ENCODE assay signal across 12 cellular contexts in the genomic region with DNA sequence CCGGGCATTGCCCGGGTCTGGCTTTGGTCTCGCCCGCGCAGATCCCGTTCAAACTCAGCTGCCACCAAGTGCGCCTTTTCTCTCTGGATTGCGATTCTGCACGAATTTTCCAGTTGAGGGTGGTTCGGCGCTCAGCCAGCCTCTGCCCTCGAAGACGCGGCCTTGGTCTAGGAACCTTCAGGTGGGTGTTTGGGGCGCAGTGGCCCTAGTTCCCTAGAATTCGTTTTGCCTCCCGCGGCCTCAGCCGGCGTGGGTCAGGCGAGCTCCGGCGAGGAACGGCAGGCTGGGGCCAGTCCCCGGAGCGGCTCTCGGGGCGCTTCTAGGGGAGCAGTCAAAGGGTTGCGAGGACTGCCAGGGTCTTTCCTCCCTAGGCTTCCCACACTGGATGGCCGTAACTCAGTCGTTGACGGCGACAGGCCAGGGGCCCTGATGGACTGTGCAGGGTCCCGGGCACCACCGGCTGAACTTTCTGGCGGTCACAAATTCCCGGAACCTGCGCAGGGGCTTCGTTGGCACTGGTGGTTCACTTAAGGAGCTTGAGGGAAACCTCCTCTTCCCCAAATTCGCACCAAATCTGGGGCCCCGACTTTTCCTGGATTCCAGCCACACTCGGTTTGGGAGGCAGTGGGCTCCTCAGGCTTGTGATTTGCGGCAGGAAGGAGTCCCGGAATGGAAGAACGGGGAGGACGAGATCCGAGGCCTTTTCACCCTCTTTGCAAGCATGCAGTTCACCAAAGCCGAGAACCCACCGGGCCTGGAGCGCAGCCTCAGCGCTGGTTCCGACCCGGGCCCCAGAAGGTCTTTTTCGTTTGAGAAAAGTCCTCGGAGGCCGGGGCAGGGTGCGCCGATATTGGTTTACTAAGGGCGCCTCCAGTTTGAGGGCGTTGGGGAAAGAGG. TPM values are rescaled to one million over a fixed set of nuclear protein-coding genes. Genes with fewer than 3 reads are reported as not detected.
DNase-seq lines count a peak whose midpoint lies in the region; ATAC-seq, FAIRE-seq and TF ChIP-seq lines count a peak whose summit lies in the region.
"Had no signal": no experiment of that assay in that cellular context is flagged by ENCODE, and none has a peak within 500 bp of the region (broad histone marks: within the 10 kb centered on the region; RNA-seq: fewer than 3 reads in every experiment).

No MANE protein-coding gene starts in this region.

- peaks cover 2% of the 10 kb centered on the region; the same call in 1 of the 2 replicates for H4K20me1 ChIP-seq in HepG2 (ENCODE audit: insufficient read depth, low read length)

- TF ChIP-seq CTCF in HepG2 (CRISPR knock-in tag; IDR thresholded peaks at IDR 0.05), result no peak
- no peak for TF ChIP-seq CTCF in right lobe of liver (IDR thresholded peaks at IDR 0.05)
- no peak for TF ChIP-seq CTCF in coronary artery (IDR thresholded peaks at IDR 0.05)

- H4K8ac ChIP-seq in mesendoderm (ENCODE audit: low read depth, low read length), result no peak overlapping the region

- no peak for TF ChIP-seq RAD21 in HepG2 (CRISPR knock-in tag; IDR thresholded peaks at IDR 0.05)

- H3K27me3 ChIP-seq in HepG2 (ENCODE audit: control insufficient read depth in 1 of 2, insufficient read depth in 2 of 2, low read length in 2 of 2) (peaks cover 17 to 93% of the 10 kb centered on the region in 2 experiments), right lobe of liver (peaks cover 4 to 44% of the 10 kb centered on the region in 2 donors), mesendoderm (ENCODE audit: insufficient read depth, low read length, poor library complexity) (peaks cover 84% of the 10 kb centered on the region), aorta (ENCODE audit: control insufficient read depth in 1 of 2, insufficient read depth in 2 of 2, low read length in 1 of 2) (no peaks in the 10 kb centered on the region)

- no peak for FAIRE-seq in HepG2 (lab: Jason Lieb, UNC)
- FAIRE-seq: G401.6 had no signal

- WGBS in HepG2 (ENCODE audit: low lambda C conversion rate), result 41% methylated on average over 39 of the region's 60 CpGs
- WGBS in right lobe of liver (ENCODE audit: insufficient coverage, low coverage, low lambda C conversion rate, missing lambda C conversion rate), result 8% methylated on average over 40 of the region's 60 CpGs
- WGBS in mesendoderm (ENCODE audit: extremely low coverage, insufficient coverage, low lambda C conversion rate), result no CpG with 5 or more reads among the region's 60 CpGs
- 9 to 11% methylated on average over 59 to 60 of the region's 60 CpGs for WGBS in aorta, 2 donors

- no peaks in the 10 kb centered on the region for H3K4me1 ChIP-seq in HepG2 (ENCODE audit: insufficient read depth, low read length)
- peaks cover 0 to 3% (median 0%) of the 10 kb centered on the region in 4 donors for H3K4me1 ChIP-seq in right lobe of liver
- peaks cover 7% of the 10 kb centered on the region for H3K4me1 ChIP-seq in mesendoderm (ENCODE audit: control insufficient read depth, low read depth, low read length)
- H3K4me1 ChIP-seq in aorta (ENCODE audit: control insufficient read depth in 1 of 2, insufficient read depth in 2 of 2, low read length in 2 of 2), result no peaks in the 10 kb centered on the region

- H3K4me3 ChIP-seq in HepG2 (replicated peaks in 1 of 3; ENCODE audit: insufficient read depth in 1 of 3, low read depth in 2 of 3, low read length in 3 of 3) (no peak overlapping the region), right lobe of liver (no peak overlapping the region), coronary artery (peak overlapping the region; percentile 58), mesendoderm (ENCODE audit: low read length) (no peak overlapping the region), aorta (ENCODE audit: low read length in 2 of 2) (no peak overlapping the region)

- no peak overlapping the region for H4K5ac ChIP-seq in mesendoderm (ENCODE audit: low read length)

- H3K79me2 ChIP-seq in HepG2 (ENCODE audit: insufficient read depth, low read length) (no peaks in the 10 kb centered on the region), mesendoderm (ENCODE audit: control insufficient read depth, insufficient read depth, low read length) (no peaks in the 10 kb centered on the region)

- in situ Hi-C loops in HepG2 (cut with HindIII; ENCODE audit: extremely low pct_ligation_motif_present, low pct_unique_long_range_greater_than_20kb), result no loop called here

- POLR2A ChIA-PET in HepG2 (lab: Yijun Ruan, JAX), result no interaction called here

- TF ChIP-seq POLR2A in HepG2 (IDR thresholded peaks at IDR 0.05; ENCODE audit: insufficient read depth in 1 of 2, low read depth in 2 of 2, low read length in 2 of 2) (no peak), right lobe of liver (IDR thresholded peaks at IDR 0.05) (no peak)

- H3K56ac ChIP-seq in mesendoderm (ENCODE audit: low read length), result peak overlapping the region; percentile 69

- CTCF ChIA-PET in HepG2 (lab: Yijun Ruan, JAX; ENCODE audit: low intra/inter-chr PET ratio, low total read pairs), result no interaction called here

- H3K18ac ChIP-seq in mesendoderm (ENCODE audit: low read length), result no peak overlapping the region

- no peak overlapping the region for H2BK15ac ChIP-seq in mesendoderm (replicated peaks; ENCODE audit: low read depth)

- no peak for TF ChIP-seq EP300 in HepG2 (IDR thresholded peaks at IDR 0.05; ENCODE audit: low read depth in 2 of 2, low read length in 2 of 2)
- no peak for TF ChIP-seq EP300 in HepG2 (CRISPR knock-in tag; IDR thresholded peaks at IDR 0.05; ENCODE audit: borderline replicate concordance)

- H2AK5ac ChIP-seq in mesendoderm (ENCODE audit: low read length), result no peak overlapping the region

- no peak overlapping the region for H3K27ac ChIP-seq in HepG2 (ENCODE audit: extremely low read length, insufficient read depth, low read length)
- H3K27ac ChIP-seq in right lobe of liver, result no peak overlapping the region
- no peak overlapping the region for H3K27ac ChIP-seq in coronary artery
- H3K27ac ChIP-seq in mesendoderm (ENCODE audit: low read depth, low read length), result no peak overlapping the region
- no peak overlapping the region for H3K27ac ChIP-seq in aorta (ENCODE audit: low read depth in 1 of 2, low read length in 2 of 2)

- H3K9me3 ChIP-seq in HepG2 (ENCODE audit: low read length) (no peaks in the 10 kb centered on the region), right lobe of liver (no peaks in the 10 kb centered on the region), aorta (ENCODE audit: control insufficient read depth, low read length) (no peaks in the 10 kb centered on the region)

- intact Hi-C loops in HepG2 (cut with micrococcal nuclease; ENCODE audit: unreplicated experiment) (no loop called here), right lobe of liver (cut with DNase I) (no loop called here), aorta (cut with DNase I) (no loop called here)

- no peak overlapping the region for H3K23ac ChIP-seq in mesendoderm (ENCODE audit: low read length)

- no TSS peak for BruUV-seq in HepG2 (replicated peaks; lab: Mats Ljungman, UMichigan)

- H3K4ac ChIP-seq in mesendoderm (ENCODE audit: low read depth, low read length), result no peak overlapping the region

- no peak overlapping the region for H2BK5ac ChIP-seq in mesendoderm (ENCODE audit: low read length)

- H3K79me1 ChIP-seq in mesendoderm (ENCODE audit: low read length), result no peaks in the 10 kb centered on the region

- DNase-seq in HepG2 (ENCODE audit: low spot score) (no peak), right lobe of liver (no peak), coronary artery (ENCODE audit: low spot score) (no peak), mesendoderm (no peak), aorta (peak; percentile 43 to 72), H4 (ENCODE audit: low spot score) (no peak), AML-193 (lab: John Stamatoyannopoulos, UW) (no peak)
- DNase-seq: effector CD8-positive, alpha-beta T cell; NCI-H2029 had no signal

- ATAC-seq in HepG2 (no peak), right lobe of liver (no peak), aorta (ENCODE audit: low FRiP score) (no peak), HG02970 (IDR thresholded peaks at IDR 0.05; ENCODE audit: low FRiP score, unreplicated experiment) (no peak)

- no peak overlapping the region for H3K4me2 ChIP-seq in HepG2 (ENCODE audit: low read depth, low read length)
- H3K4me2 ChIP-seq in mesendoderm (ENCODE audit: low read length), result peak overlapping the region; percentile 23

- H3K36me3 ChIP-seq in HepG2 (replicated peaks in 1 of 2; ENCODE audit: control insufficient read depth in 1 of 2, insufficient read depth in 2 of 2, low read length in 2 of 2), result no peaks in the 10 kb centered on the region
- no peaks in the 10 kb centered on the region for H3K36me3 ChIP-seq in right lobe of liver
- no peaks in the 10 kb centered on the region for H3K36me3 ChIP-seq in mesendoderm (ENCODE audit: control insufficient read depth, insufficient read depth, low read length)
- H3K36me3 ChIP-seq in aorta (ENCODE audit: control insufficient read depth in 1 of 2, insufficient read depth in 2 of 2, low read length in 1 of 2), result no peaks in the 10 kb centered on the region

- no peak overlapping the region for H2BK120ac ChIP-seq in mesendoderm (ENCODE audit: low read depth, low read length)

- H3K9ac ChIP-seq in HepG2 (ENCODE audit: insufficient read depth, low read depth, low read length) (no peak overlapping the region), mesendoderm (ENCODE audit: low read length) (peak overlapping the region; percentile 30)

- no peak overlapping the region for H2AFZ ChIP-seq in HepG2 (ENCODE audit: low read length)

RNA-seq across cellular contexts. Expression of a gene that starts 1.2 kb away (rescaled TPM):
- not detected in 2 replicates for total RNA-seq in HepG2 (2016; rRNA removed; fragmentation: Illumina TruSeq; extraction: Trizol)
- not detected in 2 replicates for total RNA-seq in HepG2 (2016; cell fraction: cytosol; rRNA removed; fragmentation: Illumina TruSeq; extraction: Trizol; ENCODE audit: low read depth)
- not detected in 2 replicates for total RNA-seq in HepG2 (2016; cell fraction: insoluble cytoplasmic fraction; rRNA removed; fragmentation: Illumina TruSeq; extraction: Trizol)
- total RNA-seq in HepG2 (2016; cell fraction: membrane; rRNA removed; fragmentation: Illumina TruSeq; extraction: Trizol), result not detected in 2 replicates
- not detected in 2 replicates for total RNA-seq in HepG2 (2016; cell fraction: nucleus; rRNA removed; fragmentation: Illumina TruSeq; extraction: Trizol)
- not detected in 2 replicates for polyA plus RNA-seq in HepG2 (2011; rRNA removed)
- not detected in 2 replicates for polyA plus RNA-seq in HepG2 (2011; cell fraction: cytosol; rRNA removed)
- not detected in 2 replicates for polyA plus RNA-seq in HepG2 (2011; cell fraction: nucleus; rRNA removed)
- not detected in 2 replicates for polyA plus RNA-seq in HepG2 (2012)
- polyA plus RNA-seq in HepG2 (2016; cell fraction: cytosol; fragmentation: Illumina TruSeq; extraction: Trizol; ENCODE audit: low read depth), result not detected in 2 replicates
- not detected in 2 replicates for polyA plus RNA-seq in HepG2 (2016; cell fraction: insoluble cytoplasmic fraction; fragmentation: Illumina TruSeq; extraction: Trizol; ENCODE audit: low read depth)
- not detected in 2 replicates for polyA plus RNA-seq in HepG2 (2016; cell fraction: membrane; fragmentation: Illumina TruSeq; extraction: Trizol; ENCODE audit: low read depth)
- not detected in 2 replicates for polyA plus RNA-seq in HepG2 (2016; cell fraction: nucleus; fragmentation: Illumina TruSeq; extraction: Trizol; ENCODE audit: insufficient read depth, low read depth)
- 1.9 TPM in 1 of 2 replicates, not detected in the other for polyA minus RNA-seq in HepG2 (2011; rRNA and poly(A)+ RNA removed; ENCODE audit: low replicate concordance)
- polyA minus RNA-seq in HepG2 (2011; cell fraction: cytosol; rRNA and poly(A)+ RNA removed), result not detected in 2 replicates
- not detected in 2 replicates for polyA minus RNA-seq in HepG2 (2011; cell fraction: nucleus; rRNA and poly(A)+ RNA removed)
- not detected for total RNA-seq in right lobe of liver
- 0.03 TPM for polyA plus RNA-seq in mesendoderm (2013, experiment 1 of 2)
- polyA plus RNA-seq in mesendoderm (2013, experiment 2 of 2), result 0.03 TPM
- total RNA-seq in aorta, result not detected
- under 1 TPM in 1 of 2 donors, not detected in 1; 0.38 TPM for polyA plus RNA-seq in aorta
- 0.37 TPM in 2 replicates for total RNA-seq in H4 (2014; rRNA removed; shearing (Covaris generic))
- total RNA-seq: T-helper 1 cell treated with Interleukin-12 subunit alpha and Interleukin-12 subunit beta and Interleukin-4 antibody, amounts not matched to agents 30 ng/mL and 1 ng/mL, for 36 hours had no signal

Comparison
In these comparisons a context has a peak if more than half of its experiments do, and no peak if none do; other contexts are left out.
1. DNase-seq: peak in aorta (2 of 2); none in HepG2 (single experiment), right lobe of liver (0 of 3), coronary artery (single experiment), mesendoderm (single experiment), H4 (single experiment) and AML-193 (0 of 2).